ENCODE assay signal across 1 cellular context in genomic region chr5:36720688-36721087, GRCh38.
TF ChIP-seq lines count a peak whose summit lies in the region.

No MANE protein-coding gene starts in this region.

TF ChIP-seq in K562, 482 proteins besides CTCF, POLR2A, EP300 and RAD21 (continued from another document):
- TF ChIP-seq C11orf30 (IDR thresholded peaks at IDR 0.05; ENCODE audit: low read depth) (0 out of 2 replicates have a peak, but pooled peaks have one; percentile 11), ZNF3 (CRISPR knock-in tag; IDR thresholded peaks at IDR 0.05) (0 out of 2 replicates have a peak, but pooled peaks have one; percentile 47), ZNF121 (CRISPR knock-in tag; conservative IDR thresholded peaks at IDR 0.05) (no peak), MAFG (tag; conservative IDR thresholded peaks at IDR 0.05) (peak; percentile 77)
